ENCODE assay signal across 23 cellular contexts in the genomic region with DNA sequence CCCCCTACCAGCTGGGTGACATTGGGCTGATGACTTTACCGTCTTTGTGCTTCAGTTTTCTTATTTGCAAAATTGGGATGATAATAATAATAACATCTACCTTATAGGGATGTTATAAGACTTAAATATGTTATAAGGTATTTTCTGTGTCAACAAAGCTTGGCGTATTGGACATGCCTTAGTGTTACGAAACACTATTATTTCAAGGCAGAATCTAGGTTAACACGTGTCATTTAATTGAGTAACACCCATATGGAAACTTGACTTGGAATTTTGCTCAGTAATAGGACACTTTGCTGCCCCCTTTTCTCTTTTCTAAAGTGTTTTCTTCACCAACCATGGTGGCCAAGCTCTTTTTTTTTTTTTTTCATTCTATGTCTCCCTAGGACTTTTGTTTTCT.
DNase-seq lines count a peak whose midpoint lies in the region; ATAC-seq and TF ChIP-seq lines count a peak whose summit lies in the region.
"Had no signal": no experiment of that assay in that cellular context is flagged by ENCODE, and none has a peak within 500 bp of the region (broad histone marks: within the 10 kb centered on the region; RNA-seq: fewer than 3 reads in every experiment).

No MANE protein-coding gene starts in this region.

- no peaks in the 10 kb centered on the region for H3K79me1 ChIP-seq in IMR-90 (ENCODE audit: low read depth in 1 of 2, low read length in 2 of 2)

- no peaks in the 10 kb centered on the region for H4K20me1 ChIP-seq in IMR-90 (ENCODE audit: insufficient read depth, low read length)
- H4K20me1 ChIP-seq: BLaER1 had no signal

- 80% methylated on average over 1 of the region's 4 CpGs; no CpG with 5 or more reads in 1 of the 2 experiments for WGBS in IMR-90 (ENCODE audit: extremely low coverage in 2 of 2, insufficient read length in 1 of 2), 2 experiments
- WGBS in gastroesophageal sphincter (ENCODE audit: low coverage in 1 of 2), 2 donors, result 63 to 75% methylated on average over 3 to 4 of the region's 4 CpGs

- DNase-seq in AG10803 (ENCODE audit: low read depth) (peak; percentile 44), IMR-90 (peak; percentile 13), choroid plexus epithelial cell (ENCODE audit: low read depth) (peak; percentile 74), left lobe of liver (ENCODE audit: low spot score) (no peak), KG1 (lab: John Stamatoyannopoulos, UW) (no peak)
- DNase-seq: CD4-positive, CD25-positive, alpha-beta regulatory T cell; H9; HFFc6; NCI-H1092 treated with DMSO at 0.1 percent for 48 hours; NCI-H1436; NCI-H187 treated with DMSO at 0.1 percent for 48 hours; NCI-H2171 treated with DMSO at 0.1 percent for 48 hours; NCI-H345; NCI-H510A treated with DMSO at 0.1 percent for 48 hours; NCI-H82; NK-92 treated with Interleukin-12 subunit alpha and Interleukin-12 subunit beta, amount 100 ng/mL, for 24 hours; RPMI8226; SIG-M5 had no signal

- H3K14ac ChIP-seq in IMR-90 (replicated peaks; ENCODE audit: low read depth, low read length), result no peak overlapping the region

- intact Hi-C loops in IMR-90 (cut with micrococcal nuclease), result no loop called here

- BruUV-seq in IMR-90 (replicated peaks; lab: Mats Ljungman, UMichigan), result no TSS peak

- H3K9ac ChIP-seq in IMR-90 (ENCODE audit: low read depth, low read length), result no peak overlapping the region
- H3K9ac ChIP-seq: BLaER1 had no signal

- H3K27ac ChIP-seq in IMR-90 (ENCODE audit: insufficient read depth, low read length) (no peak overlapping the region), gastroesophageal sphincter (no peak overlapping the region)
- H3K27ac ChIP-seq: BLaER1, SK-N-MC had no signal

- no peak overlapping the region for H3K23ac ChIP-seq in IMR-90 (ENCODE audit: low read depth, low read length)

- H3K4ac ChIP-seq in IMR-90 (ENCODE audit: low read depth, low read length), result no peak overlapping the region

- no peaks in the 10 kb centered on the region for H3K9me1 ChIP-seq in IMR-90 (ENCODE audit: insufficient read depth, low read length)

- H3K4me2 ChIP-seq in IMR-90 (ENCODE audit: low read depth, low read length), result no peak overlapping the region
- H3K4me2 ChIP-seq: BLaER1, GM23338 had no signal

- H3K36me3 ChIP-seq in IMR-90 (ENCODE audit: control insufficient read depth, insufficient read depth, low read length) (no peaks in the 10 kb centered on the region), gastroesophageal sphincter (no peaks in the 10 kb centered on the region)
- H3K36me3 ChIP-seq: BLaER1 had no signal

- peak; percentile 17; the same call in 1 of the 2 replicates for ATAC-seq in IMR-90 (ENCODE audit: low read depth)
- ATAC-seq in left lobe of liver, result peak; percentile 53
- no peak for ATAC-seq in gastroesophageal sphincter
- no peak for ATAC-seq in GM21381 (IDR thresholded peaks at IDR 0.05; ENCODE audit: unreplicated experiment)
- ATAC-seq: GM23338 had no signal

- H3K4me3 ChIP-seq in AG10803 (ENCODE audit: low read length) (no peak overlapping the region), IMR-90 (ENCODE audit: insufficient read depth, low read depth, low read length) (no peak overlapping the region), choroid plexus epithelial cell (ENCODE audit: low read depth, low read length) (no peak overlapping the region), gastroesophageal sphincter (no peak overlapping the region)
- H3K4me3 ChIP-seq: BLaER1, GM23338, SK-N-MC had no signal

- H2AK5ac ChIP-seq in IMR-90 (ENCODE audit: low read depth, low read length), result no peak overlapping the region

- TF ChIP-seq RAD21 in IMR-90 (IDR thresholded peaks at IDR 0.05; ENCODE audit: low read length), result no peak

- no peak overlapping the region for H4K91ac ChIP-seq in IMR-90 (ENCODE audit: insufficient read depth, low read depth, low read length)

- no peak overlapping the region for H3K56ac ChIP-seq in IMR-90 (ENCODE audit: extremely low read depth, insufficient read depth, low read length)

- TF ChIP-seq POLR2A in IMR-90 (IDR thresholded peaks at IDR 0.05; ENCODE audit: low read depth, low read length), result no peak
- no peak for TF ChIP-seq POLR2A in gastroesophageal sphincter (IDR thresholded peaks at IDR 0.05)

- TF ChIP-seq CTCF in AG10803 (conservative IDR thresholded peaks at IDR 0.05; ENCODE audit: low read length) (no peak), IMR-90 (conservative IDR thresholded peaks at IDR 0.05; ENCODE audit: low read depth, low read length) (no peak), choroid plexus epithelial cell (conservative IDR thresholded peaks at IDR 0.05; ENCODE audit: low read depth, low read length) (no peak), gastroesophageal sphincter (IDR thresholded peaks at IDR 0.05) (no peak)

- no peak overlapping the region; the same call in 1 of the 2 replicates for H3K18ac ChIP-seq in IMR-90 (ENCODE audit: low read depth, low read length)

- POLR2A ChIA-PET in IMR-90 (lab: Charles Lee; ENCODE audit: unreplicated experiment), result no interaction called here

- H3K9me3 ChIP-seq in IMR-90 (ENCODE audit: control insufficient read depth, insufficient read depth, low read length) (no peaks in the 10 kb centered on the region), gastroesophageal sphincter (no peaks in the 10 kb centered on the region)
- H3K9me3 ChIP-seq: BLaER1 had no signal

- H4K5ac ChIP-seq in IMR-90 (ENCODE audit: low read depth, low read length), result no peak overlapping the region

- in situ Hi-C loops in IMR-90 (cut with MboI; ENCODE audit: low sequenced_read_pairs), result no loop called here

- H2BK20ac ChIP-seq in IMR-90 (ENCODE audit: low read depth, low read length), result no peak overlapping the region

- H3K27me3 ChIP-seq in IMR-90 (ENCODE audit: control insufficient read depth, insufficient read depth, low read length), result 0 out of 2 replicates have a peak, but pooled peaks cover 1% of the 10 kb centered on the region
- H3K27me3 ChIP-seq in gastroesophageal sphincter, result peaks cover 18% of the 10 kb centered on the region

- no peak overlapping the region for H4K8ac ChIP-seq in IMR-90 (ENCODE audit: low read depth in 2 of 2, low read length in 2 of 2)

- no peak overlapping the region for H2AFZ ChIP-seq in IMR-90 (replicated peaks; ENCODE audit: low read length, poor library complexity)
- H2AFZ ChIP-seq: GM23338 had no signal

- no peak overlapping the region for H2BK120ac ChIP-seq in IMR-90 (ENCODE audit: low read depth, low read length)

- no peak overlapping the region for H2BK15ac ChIP-seq in IMR-90 (ENCODE audit: low read depth, low read length)

- H3K4me1 ChIP-seq in IMR-90 (ENCODE audit: control insufficient read depth, insufficient read depth, low read length) (no peaks in the 10 kb centered on the region), gastroesophageal sphincter (no peaks in the 10 kb centered on the region)
- H3K4me1 ChIP-seq: BLaER1 had no signal

- CTCF ChIA-PET in IMR-90 (lab: Yijun Ruan, JAX), result interaction anchor here (0.6 kb wide), 2 partner anchors 341 to 537 kb away, joined by 3 to 4 read pairs; no protein-coding TSS in a partner anchor

- no peak overlapping the region for H2BK5ac ChIP-seq in IMR-90 (ENCODE audit: low read depth, low read length, poor library complexity, severe bottlenecking)

- dilution Hi-C loops in IMR-90 (cut with HindIII; ENCODE audit: low sequenced_read_pairs, unreplicated experiment), result no loop called here

- H2AK9ac ChIP-seq in IMR-90 (replicated peaks; ENCODE audit: low read depth, low read length, poor library complexity), result no peak overlapping the region

- no peak for TF ChIP-seq EP300 in gastroesophageal sphincter (IDR thresholded peaks at IDR 0.05)

TF ChIP-seq in IMR-90, 13 proteins besides CTCF, POLR2A, EP300 and RAD21:
- TF ChIP-seq FOS (IDR thresholded peaks at IDR 0.05; ENCODE audit: low read depth, low read length), result no peak
- TF ChIP-seq CEBPB (IDR thresholded peaks at IDR 0.05; ENCODE audit: low read depth, low read length), result peak; percentile 57
- TF ChIP-seq, protein P1, sequence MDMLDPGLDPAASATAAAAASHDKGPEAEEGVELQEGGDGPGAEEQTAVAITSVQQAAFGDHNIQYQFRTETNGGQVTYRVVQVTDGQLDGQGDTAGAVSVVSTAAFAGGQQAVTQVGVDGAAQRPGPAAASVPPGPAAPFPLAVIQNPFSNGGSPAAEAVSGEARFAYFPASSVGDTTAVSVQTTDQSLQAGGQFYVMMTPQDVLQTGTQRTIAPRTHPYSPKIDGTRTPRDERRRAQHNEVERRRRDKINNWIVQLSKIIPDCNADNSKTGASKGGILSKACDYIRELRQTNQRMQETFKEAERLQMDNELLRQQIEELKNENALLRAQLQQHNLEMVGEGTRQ (IDR thresholded peaks at IDR 0.05; ENCODE audit: low read depth, low read length), result no peak

Comparison
In these comparisons a context has a peak if more than half of its experiments do, and no peak if none do; other contexts are left out.
1. DNase-seq: peak in AG10803 (single experiment), IMR-90 (single experiment) and choroid plexus epithelial cell (single experiment); none in left lobe of liver (single experiment) and KG1 (single experiment).
2. ATAC-seq: peak in IMR-90 (single experiment) and left lobe of liver (single experiment); none in gastroesophageal sphincter (single experiment) and GM21381 (single experiment).